In the genomic region with DNA sequence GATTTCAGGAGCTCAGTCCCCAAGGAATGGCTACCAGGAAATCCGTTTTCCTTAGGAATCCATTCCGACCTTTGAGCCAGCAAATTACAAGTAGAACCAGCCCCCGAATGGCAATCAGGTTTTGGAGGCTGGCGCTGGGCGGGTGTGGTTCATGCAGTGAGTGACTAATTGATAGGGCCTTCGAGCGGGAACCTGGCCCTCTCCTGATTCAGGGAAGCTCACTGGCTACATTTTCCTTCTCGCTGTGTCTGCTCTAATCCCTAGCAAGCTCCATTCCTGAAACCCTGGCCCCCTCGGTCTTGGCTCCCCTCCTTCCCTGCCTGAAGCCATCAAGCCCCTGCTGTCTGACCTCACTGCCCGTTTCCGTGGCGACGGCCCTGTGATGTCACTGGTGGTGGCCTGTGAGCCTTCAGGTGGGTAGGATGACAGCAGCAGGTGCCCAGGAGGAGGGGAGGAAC, we compare ENCODE assay signal across 16 cellular contexts.
DNase-seq lines count a peak whose midpoint lies in the region; ATAC-seq, FAIRE-seq and TF ChIP-seq lines count a peak whose summit lies in the region.
"Had no signal": no experiment of that assay in that cellular context is flagged by ENCODE, and none has a peak within 500 bp of the region (broad histone marks: within the 10 kb centered on the region; RNA-seq: fewer than 3 reads in every experiment).

No MANE protein-coding gene starts in this region.

- no peak overlapping the region for H3K4me3 Mint-ChIP-seq in GM23338
- H3K4me3 Mint-ChIP-seq: activated naive CD8-positive, alpha-beta T cell treated with anti-CD3 and anti-CD28 coated beads for 36 hours; naive thymus-derived CD8-positive, alpha-beta T cell had no signal

- H3K36me3 ChIP-seq in GM23338 (ENCODE audit: insufficient read depth) (no peaks in the 10 kb centered on the region), HAP-1 (replicated peaks) (no peaks in the 10 kb centered on the region)
- H3K36me3 ChIP-seq: sigmoid colon had no signal

- H3K9me2 ChIP-seq in GM23338 (ENCODE audit: insufficient read depth): no peaks in the 10 kb centered on the region

- H3K4me2 ChIP-seq in A549 (peak overlapping the region; percentile 37; the same call in 2 of the 3 replicates), GM23338 (peak overlapping the region; percentile 45)

- DNase-seq in A549 (ENCODE audit: low read depth in 1 of 2, low spot score in 1 of 2) (peak; percentile 54), GM23338 (ENCODE audit: low spot score) (peak; percentile 47), RWPE1 (ENCODE audit: low spot score) (peak; percentile 71), left kidney (ENCODE audit: low read depth, low spot score) (peak; percentile 84), NCI-H1930 (lab: John Stamatoyannopoulos, UW) (no peak), HAP-1 (ENCODE audit: low spot score in 2 of 2) (no peak), HuH-7.5 (ENCODE audit: low spot score) (no peak)
- DNase-seq: activated naive CD8-positive, alpha-beta T cell treated with anti-CD3 and anti-CD28 coated beads for 36 hours; central memory CD4-positive, alpha-beta T cell; naive thymus-derived CD8-positive, alpha-beta T cell; NCI-H2081 treated with DMSO at 0.1 percent for 48 hours; sigmoid colon; stimulated activated naive CD4-positive, alpha-beta T cell had no signal

- H3K9me3 Mint-ChIP-seq in GM23338: peaks cover 2% of the 10 kb centered on the region; the same call in 1 of the 3 replicates
- H3K9me3 Mint-ChIP-seq: activated naive CD8-positive, alpha-beta T cell treated with anti-CD3 and anti-CD28 coated beads for 36 hours; naive thymus-derived CD8-positive, alpha-beta T cell had no signal

- no peak for TF ChIP-seq POLR2A in A549 (IDR thresholded peaks at IDR 0.05; ENCODE audit: low read length)

- POLR2A ChIA-PET in A549 (lab: Yijun Ruan, JAX) (interaction anchor here (3.0 kb wide), 1 partner anchor 11 kb away, joined by 11 read pairs; no protein-coding TSS in a partner anchor), RWPE1 (lab: Yijun Ruan, JAX; ENCODE audit: low non-redundant PET) (no interaction called here)

- no peak for TF ChIP-seq RAD21 in A549 (conservative IDR thresholded peaks at IDR 0.05 in 1 of 2, IDR thresholded peaks at IDR 0.05 in 1 of 2)

- FAIRE-seq in A549 (lab: Jason Lieb, UNC): no peak
- FAIRE-seq: endothelial cell of umbilical vein had no signal

- H3K27me3 Mint-ChIP-seq in GM23338 (ENCODE audit: insufficient read depth, low read depth, poor library complexity): peaks cover 7% of the 10 kb centered on the region

- no peaks in the 10 kb centered on the region for H3K9me3 ChIP-seq in A549
- H3K9me3 ChIP-seq in HAP-1: no peaks in the 10 kb centered on the region
- H3K9me3 ChIP-seq: sigmoid colon had no signal

- no peaks in the 10 kb centered on the region for H3F3A ChIP-seq in GM23338 (replicated peaks; ENCODE audit: low read depth)

- no peaks in the 10 kb centered on the region for H4K20me1 ChIP-seq in GM23338 (replicated peaks; ENCODE audit: insufficient read depth)

- H3K4me1 Mint-ChIP-seq in GM23338: peaks cover 43% of the 10 kb centered on the region

- TF ChIP-seq CTCF in A549 (IDR thresholded peaks at IDR 0.05): no peak
- no peak for TF ChIP-seq CTCF in GM23338 (conservative IDR thresholded peaks at IDR 0.05; ENCODE audit: low read depth in 2 of 2)
- TF ChIP-seq CTCF in RWPE1 (conservative IDR thresholded peaks at IDR 0.05; ENCODE audit: low read depth): no peak

- peak overlapping the region; percentile 24 to 54; a peak in 4 of 6 replicates for H3K27ac ChIP-seq in A549
- H3K27ac ChIP-seq in GM23338 (ENCODE audit: low read depth): no peak overlapping the region
- H3K27ac ChIP-seq in RWPE1: peak overlapping the region; percentile 22
- H3K27ac ChIP-seq: sigmoid colon had no signal

- CTCF ChIA-PET in A549 (lab: Yijun Ruan, JAX): interaction anchor here (0.7 to 2.9 kb wide), 4 partner anchors 13 to 166 kb away, joined by 3 to 6 read pairs (median 3); no protein-coding TSS in a partner anchor
- CTCF ChIA-PET in RWPE1 (lab: Yijun Ruan, JAX): interaction anchor here (1.2 kb wide), 1 partner anchor 9 kb away, joined by 3 read pairs; no protein-coding TSS in a partner anchor

- WGBS in A549 (ENCODE audit: missing lambda C conversion rate): 55% methylated on average over 13 of the region's 13 CpGs

- H3K4me1 ChIP-seq in A549: peaks cover 25% of the 10 kb centered on the region
- H3K4me1 ChIP-seq in GM23338 (ENCODE audit: insufficient read depth): peaks cover 19% of the 10 kb centered on the region
- no peaks in the 10 kb centered on the region for H3K4me1 ChIP-seq in HAP-1
- H3K4me1 ChIP-seq: sigmoid colon had no signal

- H3K4me3 ChIP-seq in A549: no peak overlapping the region
- H3K4me3 ChIP-seq in GM23338: no peak overlapping the region
- no peak overlapping the region for H3K4me3 ChIP-seq in HAP-1
- H3K4me3 ChIP-seq: sigmoid colon had no signal

- no peak for TF ChIP-seq EP300 in A549 (IDR thresholded peaks at IDR 0.05)

- no peaks in the 10 kb centered on the region for H3K79me2 ChIP-seq in GM23338 (replicated peaks; ENCODE audit: insufficient read depth)

- in situ Hi-C loops in HAP-1 (cut with MboI; ENCODE audit: low sequenced_read_pairs): no loop called here

- ATAC-seq in A549: peak; percentile 26 to 58; a peak in 3 of 6 replicates
- peak; percentile 28 for ATAC-seq in GM23338
- ATAC-seq in HG02885 (IDR thresholded peaks at IDR 0.05; ENCODE audit: poor library complexity, unreplicated experiment): no peak
- ATAC-seq: left lobe of liver; naive thymus-derived CD8-positive, alpha-beta T cell had no signal

- H3K27me3 ChIP-seq in GM23338 (ENCODE audit: insufficient read depth) (no peaks in the 10 kb centered on the region), HAP-1 (ENCODE audit: low read depth) (peaks cover 10% of the 10 kb centered on the region; the same call in 1 of the 2 replicates)

- H2AFZ ChIP-seq in GM23338: no peak overlapping the region; the same call in 1 of the 2 replicates

- H3K36me3 Mint-ChIP-seq in GM23338 (ENCODE audit: low read depth): no peaks in the 10 kb centered on the region
- H3K36me3 Mint-ChIP-seq: activated naive CD8-positive, alpha-beta T cell treated with anti-CD3 and anti-CD28 coated beads for 36 hours; naive thymus-derived CD8-positive, alpha-beta T cell had no signal

- H3K27ac Mint-ChIP-seq in GM23338: no peak overlapping the region
- H3K27ac Mint-ChIP-seq: activated naive CD8-positive, alpha-beta T cell treated with anti-CD3 and anti-CD28 coated beads for 36 hours; naive thymus-derived CD8-positive, alpha-beta T cell had no signal

TF ChIP-seq in A549, 52 proteins besides CTCF, POLR2A, EP300 and RAD21:
- TF ChIP-seq SREBF2 (IDR thresholded peaks at IDR 0.05) (no peak), KDM5A (IDR thresholded peaks at IDR 0.05) (no peak), MAX (IDR thresholded peaks at IDR 0.05) (no peak), POLR2AphosphoS2 (conservative IDR thresholded peaks at IDR 0.05; ENCODE audit: low read length) (no peak), ZSCAN20 (CRISPR knock-in tag; IDR thresholded peaks at IDR 0.05) (no peak)

TF ChIP-seq in GM23338, 12 proteins besides CTCF, POLR2A, EP300 and RAD21:
- TF ChIP-seq, protein P1, sequence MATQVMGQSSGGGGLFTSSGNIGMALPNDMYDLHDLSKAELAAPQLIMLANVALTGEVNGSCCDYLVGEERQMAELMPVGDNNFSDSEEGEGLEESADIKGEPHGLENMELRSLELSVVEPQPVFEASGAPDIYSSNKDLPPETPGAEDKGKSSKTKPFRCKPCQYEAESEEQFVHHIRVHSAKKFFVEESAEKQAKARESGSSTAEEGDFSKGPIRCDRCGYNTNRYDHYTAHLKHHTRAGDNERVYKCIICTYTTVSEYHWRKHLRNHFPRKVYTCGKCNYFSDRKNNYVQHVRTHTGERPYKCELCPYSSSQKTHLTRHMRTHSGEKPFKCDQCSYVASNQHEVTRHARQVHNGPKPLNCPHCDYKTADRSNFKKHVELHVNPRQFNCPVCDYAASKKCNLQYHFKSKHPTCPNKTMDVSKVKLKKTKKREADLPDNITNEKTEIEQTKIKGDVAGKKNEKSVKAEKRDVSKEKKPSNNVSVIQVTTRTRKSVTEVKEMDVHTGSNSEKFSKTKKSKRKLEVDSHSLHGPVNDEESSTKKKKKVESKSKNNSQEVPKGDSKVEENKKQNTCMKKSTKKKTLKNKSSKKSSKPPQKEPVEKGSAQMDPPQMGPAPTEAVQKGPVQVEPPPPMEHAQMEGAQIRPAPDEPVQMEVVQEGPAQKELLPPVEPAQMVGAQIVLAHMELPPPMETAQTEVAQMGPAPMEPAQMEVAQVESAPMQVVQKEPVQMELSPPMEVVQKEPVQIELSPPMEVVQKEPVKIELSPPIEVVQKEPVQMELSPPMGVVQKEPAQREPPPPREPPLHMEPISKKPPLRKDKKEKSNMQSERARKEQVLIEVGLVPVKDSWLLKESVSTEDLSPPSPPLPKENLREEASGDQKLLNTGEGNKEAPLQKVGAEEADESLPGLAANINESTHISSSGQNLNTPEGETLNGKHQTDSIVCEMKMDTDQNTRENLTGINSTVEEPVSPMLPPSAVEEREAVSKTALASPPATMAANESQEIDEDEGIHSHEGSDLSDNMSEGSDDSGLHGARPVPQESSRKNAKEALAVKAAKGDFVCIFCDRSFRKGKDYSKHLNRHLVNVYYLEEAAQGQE (IDR thresholded peaks at IDR 0.05; ENCODE audit: unreplicated experiment): no peak
- TF ChIP-seq JUNB (IDR thresholded peaks at IDR 0.05; ENCODE audit: unreplicated experiment) (no peak), CREB1 (CRISPR knock-in tag; IDR thresholded peaks at IDR 0.05; ENCODE audit: low read depth) (peak; percentile 58)

Comparison
In these comparisons a context has a peak if more than half of its experiments do, and no peak if none do; other contexts are left out.
1. DNase-seq: peak in A549 (2 of 2), GM23338 (single experiment), RWPE1 (single experiment) and left kidney (single experiment); none in NCI-H1930 (0 of 2), HAP-1 (0 of 2) and HuH-7.5 (single experiment).